1 cellular context compared by ENCODE assay signal in genomic region chr14:74904623-74905503, GRCh38.
TF ChIP-seq lines count a peak whose summit lies in the region.

No MANE protein-coding gene starts in this region.

TF ChIP-seq in SK-N-SH treated with all-trans-retinoic acid at 6 μM for 48 hours, 23 proteins besides CTCF, POLR2A, EP300 and RAD21 (continued from another document):
- TF ChIP-seq TSHZ2 (CRISPR knock-in tag; IDR thresholded peaks at IDR 0.05) (no peak), TOX (CRISPR knock-in tag; IDR thresholded peaks at IDR 0.05; ENCODE audit: borderline replicate concordance) (no peak)
